ENCODE assay signal across 31 cellular contexts in the genomic region with DNA sequence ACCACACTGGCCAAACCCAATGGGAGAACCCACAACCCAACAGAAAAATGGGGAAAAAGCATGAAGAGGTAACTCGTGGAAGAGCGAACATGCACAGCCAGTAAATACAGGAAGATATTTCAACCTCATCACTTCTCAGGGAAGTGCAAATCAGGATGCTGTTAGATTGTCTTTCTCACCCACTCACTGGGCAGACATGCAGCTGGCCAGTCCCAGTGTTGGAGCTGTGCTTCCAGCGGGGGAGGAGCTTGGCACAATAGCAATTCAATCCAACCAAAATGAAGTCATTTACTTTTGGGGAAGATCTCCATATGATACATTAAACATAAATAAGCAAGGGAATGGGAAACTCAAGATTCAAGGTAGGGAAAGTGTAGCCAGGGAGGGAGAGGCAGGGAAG. TPM values are rescaled to one million over a fixed set of nuclear protein-coding genes. Genes with fewer than 3 reads are reported as not detected.
DNase-seq lines count a peak whose midpoint lies in the region; ATAC-seq and TF ChIP-seq lines count a peak whose summit lies in the region.
"Had no signal": no experiment of that assay in that cellular context is flagged by ENCODE, and none has a peak within 500 bp of the region (broad histone marks: within the 10 kb centered on the region; RNA-seq: fewer than 3 reads in every experiment).

No MANE protein-coding gene starts in this region.

- H3K9me3 ChIP-seq in CD8-positive, alpha-beta T cell (ENCODE audit: low read length): no peaks in the 10 kb centered on the region
- H3K9me3 ChIP-seq: ascending aorta, vagina had no signal

- H3K4me1 Mint-ChIP-seq in activated CD4-positive, alpha-beta T cell treated with anti-CD3 and anti-CD28 coated beads for 36 hours: peaks cover 61% of the 10 kb centered on the region
- peaks cover 57% of the 10 kb centered on the region for H3K4me1 Mint-ChIP-seq in CD8-positive, alpha-beta T cell (ENCODE audit: low read depth)
- peaks cover 21% of the 10 kb centered on the region for H3K4me1 Mint-ChIP-seq in activated naive CD8-positive, alpha-beta T cell treated with anti-CD3 and anti-CD28 coated beads for 36 hours
- H3K4me1 Mint-ChIP-seq: endodermal cell had no signal

- POLR2A ChIA-PET in activated CD4-positive, alpha-beta T cell treated with anti-CD3 and anti-CD28 coated beads for 36 hours (lab: Charles Lee): no interaction called here
- POLR2A ChIA-PET in CD8-positive, alpha-beta T cell (lab: Charles Lee): interaction anchor here (2.2 kb wide), 1 partner anchor 9 kb away, joined by 10 read pairs; no protein-coding TSS in a partner anchor

- peaks cover 15% of the 10 kb centered on the region for H3K36me3 Mint-ChIP-seq in activated CD4-positive, alpha-beta T cell treated with anti-CD3 and anti-CD28 coated beads for 36 hours (ENCODE audit: low read depth)
- H3K36me3 Mint-ChIP-seq in CD8-positive, alpha-beta T cell: peaks cover 5% of the 10 kb centered on the region
- no peaks in the 10 kb centered on the region for H3K36me3 Mint-ChIP-seq in activated naive CD8-positive, alpha-beta T cell treated with anti-CD3 and anti-CD28 coated beads for 36 hours

- ATAC-seq in activated CD4-positive, alpha-beta T cell treated with anti-CD3 and anti-CD28 coated beads for 36 hours: no peak
- ATAC-seq in CD8-positive, alpha-beta T cell: no peak
- no peak for ATAC-seq in GM19035 (IDR thresholded peaks at IDR 0.05; ENCODE audit: unreplicated experiment)
- no peak for ATAC-seq in GM19397 (IDR thresholded peaks at IDR 0.05; ENCODE audit: unreplicated experiment)
- ATAC-seq: activated T-cell treated with anti-CD3 and anti-CD28 coated beads, Interleukin-2, amount 50 U/mL, for 4 hours; esophagus mucosa; heart right ventricle; HepG2; left cardiac atrium; Panc1; stimulated activated naive CD8-positive, alpha-beta T cell treated with anti-CD3 and anti-CD28 coated beads, Interleukin-15, Interleukin-2, amounts not matched to agents 100 U/mL and 50 U/mL, for 24 hours had no signal

- H3K4me3 Mint-ChIP-seq in activated CD4-positive, alpha-beta T cell treated with anti-CD3 and anti-CD28 coated beads for 36 hours: no peak overlapping the region
- peak overlapping the region; percentile 10 for H3K4me3 Mint-ChIP-seq in CD8-positive, alpha-beta T cell
- no peak overlapping the region for H3K4me3 Mint-ChIP-seq in activated naive CD8-positive, alpha-beta T cell treated with anti-CD3 and anti-CD28 coated beads for 36 hours
- H3K4me3 Mint-ChIP-seq: activated T-cell treated with anti-CD3 and anti-CD28 coated beads, Interleukin-2, amount 50 U/mL, for 4 hours; endodermal cell had no signal

- H3K4me3 ChIP-seq in CD8-positive, alpha-beta T cell (ENCODE audit: low read depth, low read length): no peak overlapping the region
- H3K4me3 ChIP-seq: ascending aorta, heart right ventricle, vagina had no signal

- no peaks in the 10 kb centered on the region for H3K27me3 ChIP-seq in CD8-positive, alpha-beta T cell (ENCODE audit: insufficient read depth, low read length)
- H3K27me3 ChIP-seq: ascending aorta, vagina had no signal

- CTCF ChIA-PET in activated CD4-positive, alpha-beta T cell treated with anti-CD3 and anti-CD28 coated beads for 36 hours (lab: Charles Lee): interaction anchor here (0.6 kb wide), 2 partner anchors 13 to 809 kb away, joined by 3 read pairs; partner anchors contain the start of gene WNT7A
- CTCF ChIA-PET in CD8-positive, alpha-beta T cell (lab: Charles Lee): interaction anchor here (1.0 to 3.9 kb wide), 6 partner anchors 10 to 209 kb away, joined by 3 to 26 read pairs (median 4); partner anchors contain the start of gene WNT7A

- no peaks in the 10 kb centered on the region for H3K36me3 ChIP-seq in CD8-positive, alpha-beta T cell (ENCODE audit: insufficient read depth, low read length)
- H3K36me3 ChIP-seq: ascending aorta, heart right ventricle, vagina had no signal

- H3K27ac Mint-ChIP-seq in activated CD4-positive, alpha-beta T cell treated with anti-CD3 and anti-CD28 coated beads for 36 hours: peak overlapping the region; percentile 92
- H3K27ac Mint-ChIP-seq in CD8-positive, alpha-beta T cell: peak overlapping the region; percentile 93
- H3K27ac Mint-ChIP-seq in activated naive CD8-positive, alpha-beta T cell treated with anti-CD3 and anti-CD28 coated beads for 36 hours: peak overlapping the region; percentile 34
- H3K27ac Mint-ChIP-seq: endodermal cell had no signal

- DNase-seq in activated CD4-positive, alpha-beta T cell treated with anti-CD3 and anti-CD28 coated beads for 36 hours: no peak
- no peak for DNase-seq in activated CD4-positive, alpha-beta T cell treated with anti-CD3 and anti-CD28 coated beads for 1 hour
- DNase-seq in CD8-positive, alpha-beta T cell: no peak
- DNase-seq in activated naive CD8-positive, alpha-beta T cell treated with anti-CD3 and anti-CD28 coated beads for 36 hours: no peak
- DNase-seq in occipital lobe (lab: John Stamatoyannopoulos, UW) (peak; percentile 22), NCI-H446 treated with DMSO at 0.1 percent for 48 hours (lab: John Stamatoyannopoulos, UW) (no peak)
- DNase-seq: activated naive CD4-positive, alpha-beta T cell treated with anti-CD3 and anti-CD28 coated beads, Interleukin-2, amount 50 U/mL, for 16 hours; activated T-cell treated with anti-CD3 and anti-CD28 coated beads, Interleukin-2, amount 50 U/mL, for 4 hours; cortex of kidney; endodermal cell; foreskin fibroblast; heart right ventricle; Kasumi-1; left cardiac atrium; NCI-H1694 treated with DMSO at 0.1 percent for 48 hours; NCI-H2171; NCI-H510A treated with DMSO at 0.1 percent for 48 hours; SHP77 treated with DMSO at 0.1 percent for 48 hours; stimulated activated naive CD8-positive, alpha-beta T cell treated with anti-CD3 and anti-CD28 coated beads, Interleukin-15, Interleukin-2, amounts not matched to agents 100 U/mL and 50 U/mL, for 24 hours; SW 1271 had no signal

- no peak overlapping the region for H3K27ac ChIP-seq in CD8-positive, alpha-beta T cell (ENCODE audit: low read depth, low read length)
- H3K27ac ChIP-seq: ascending aorta, heart right ventricle, vagina had no signal

- H3K9me3 Mint-ChIP-seq in activated CD4-positive, alpha-beta T cell treated with anti-CD3 and anti-CD28 coated beads for 36 hours (ENCODE audit: low read depth): no peaks in the 10 kb centered on the region
- no peaks in the 10 kb centered on the region for H3K9me3 Mint-ChIP-seq in CD8-positive, alpha-beta T cell
- no peaks in the 10 kb centered on the region for H3K9me3 Mint-ChIP-seq in activated naive CD8-positive, alpha-beta T cell treated with anti-CD3 and anti-CD28 coated beads for 36 hours
- H3K9me3 Mint-ChIP-seq: activated T-cell treated with anti-CD3 and anti-CD28 coated beads, Interleukin-2, amount 50 U/mL, for 4 hours had no signal

- peaks cover 46% of the 10 kb centered on the region for H3K4me1 ChIP-seq in CD8-positive, alpha-beta T cell (ENCODE audit: insufficient read depth, low read length)
- H3K4me1 ChIP-seq: ascending aorta, heart right ventricle, vagina had no signal

- intact Hi-C loops in activated CD4-positive, alpha-beta T cell treated with anti-CD3 and anti-CD28 coated beads for 36 hours (cut with DNase I, micrococcal nuclease): no loop called here
- intact Hi-C loops in CD8-positive, alpha-beta T cell (cut with DNase I, micrococcal nuclease): no loop called here

- no peak for TF ChIP-seq CTCF in CD8-positive, alpha-beta T cell (IDR thresholded peaks at IDR 0.05)

- no peaks in the 10 kb centered on the region for H3K27me3 Mint-ChIP-seq in activated CD4-positive, alpha-beta T cell treated with anti-CD3 and anti-CD28 coated beads for 36 hours
- H3K27me3 Mint-ChIP-seq in CD8-positive, alpha-beta T cell (ENCODE audit: low read depth): no peaks in the 10 kb centered on the region
- no peaks in the 10 kb centered on the region for H3K27me3 Mint-ChIP-seq in activated naive CD8-positive, alpha-beta T cell treated with anti-CD3 and anti-CD28 coated beads for 36 hours

RNA-seq across cellular contexts. Expression of gene WNT7A, which starts 12.1 kb away (rescaled TPM):
- total RNA-seq in activated CD4-positive, alpha-beta T cell treated with anti-CD3 and anti-CD28 coated beads for 36 hours: under 1 TPM; 0.11 to 0.39 TPM
- 1 to 10 TPM; 5.1 to 5.4 TPM for total RNA-seq in CD8-positive, alpha-beta T cell
- under 1 TPM in 1 of 2 experiments, not detected in 1; 0.20 TPM for total RNA-seq in activated naive CD8-positive, alpha-beta T cell treated with anti-CD3 and anti-CD28 coated beads for 36 hours
- total RNA-seq in occipital lobe: 9.0 TPM
- total RNA-seq: A172, ascending aorta, cardiac septum, G401, heart right ventricle, HepG2, left cardiac atrium, lung microvascular endothelial cell, vagina had no signal

Comparison
In these comparisons a context has a peak if more than half of its experiments do, and no peak if none do; other contexts are left out.
1. H3K27ac Mint-ChIP-seq: peak in every context shown above with its lines; median percentile 93 in CD8-positive, alpha-beta T cell; 92 in activated CD4-positive, alpha-beta T cell treated with anti-CD3 and anti-CD28 coated beads for 36 hours; 34 in activated naive CD8-positive, alpha-beta T cell treated with anti-CD3 and anti-CD28 coated beads for 36 hours.